ENCODE assay signal across 23 cellular contexts in the genomic region with DNA sequence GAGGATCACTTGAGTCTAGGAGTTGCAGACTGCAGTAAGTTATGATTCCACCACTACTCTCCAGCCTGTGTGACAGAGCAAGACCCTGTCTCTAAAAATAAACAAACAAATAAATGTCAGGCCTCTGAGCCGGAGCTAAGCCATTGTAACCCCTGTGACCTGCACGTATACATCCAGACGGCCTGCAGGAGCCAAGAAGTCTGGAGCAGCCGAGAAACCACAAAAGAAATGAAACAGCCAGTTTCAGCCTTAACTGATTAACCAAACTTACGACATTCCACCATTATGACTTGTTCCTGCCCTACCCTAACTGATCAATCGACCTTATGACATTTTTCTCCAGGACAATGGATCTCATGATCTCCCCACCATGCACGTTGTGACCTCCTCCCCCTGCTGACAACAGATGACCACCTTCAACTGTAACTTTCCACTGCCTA.
"Had no signal": no experiment of that assay in that cellular context is flagged by ENCODE, and none has a peak within 500 bp of the region (broad histone marks: within the 10 kb centered on the region; RNA-seq: fewer than 3 reads in every experiment).

No MANE protein-coding gene starts in this region.

- H3K4me2 ChIP-seq: neural progenitor cell had no signal

- H3K9ac ChIP-seq: neural progenitor cell had no signal

- H2AFZ ChIP-seq: neural progenitor cell had no signal

- FAIRE-seq: islet of Langerhans had no signal

- H3K9me3 ChIP-seq: colonic mucosa, psoas muscle, spleen, testis, upper lobe of right lung had no signal

- ATAC-seq: activated CD8-positive, alpha-beta memory T cell treated with anti-CD3 and anti-CD28 coated beads, Interleukin-2, amount 10 ng/mL, durations not matched to agents 7 days and 5 days; foreskin keratinocyte; left lobe of liver; psoas muscle; right cardiac atrium; stimulated activated memory B cell treated with anti-CD40 and anti-IgM and Interleukin-4, amounts not matched to agents 10 μg/mL and 1 μg/mL and 100 μg/mL, for 72 hours; upper lobe of right lung had no signal

- H3K4me3 ChIP-seq: colonic mucosa, neural progenitor cell, psoas muscle, spleen, testis, upper lobe of right lung had no signal

- DNase-seq: activated CD4-positive, alpha-beta memory T cell treated with anti-CD3 and anti-CD28 coated beads, Interleukin-2, amount 10 ng/mL, durations not matched to agents 7 days and 5 days; activated CD4-positive, alpha-beta T cell treated with anti-CD3 and anti-CD28 coated beads for 48 hours; activated CD4-positive, CD25-positive, alpha-beta regulatory T cell; activated CD8-positive, alpha-beta memory T cell treated with anti-CD3 and anti-CD28 coated beads, Interleukin-2, amount 10 ng/mL, durations not matched to agents 7 days and 5 days; activated naive CD8-positive, alpha-beta T cell treated with anti-CD3 and anti-CD28 coated beads for 36 hours; amygdala; caudate nucleus; colonic mucosa; endodermal cell; foreskin keratinocyte; glutamatergic neuron; hippocampal formation; mammary epithelial cell; psoas muscle; right cardiac atrium; spleen; stimulated activated CD4-positive, alpha-beta T cell treated with anti-CD3 and anti-CD28 coated beads, Interleukin-4, amount 100 ng/mL, for 4 hours; testis; upper lobe of right lung had no signal

- H3K36me3 ChIP-seq: colonic mucosa, neural progenitor cell, spleen, upper lobe of right lung had no signal

- H3K27ac ChIP-seq: colonic mucosa, foreskin keratinocyte, neural progenitor cell, psoas muscle, spleen, testis, upper lobe of right lung had no signal

- H3K4me1 ChIP-seq: colonic mucosa, foreskin keratinocyte, neural progenitor cell, psoas muscle, testis, upper lobe of right lung had no signal

- H3K27me3 ChIP-seq: colonic mucosa, foreskin keratinocyte, neural progenitor cell, testis had no signal
